In the genomic region with DNA sequence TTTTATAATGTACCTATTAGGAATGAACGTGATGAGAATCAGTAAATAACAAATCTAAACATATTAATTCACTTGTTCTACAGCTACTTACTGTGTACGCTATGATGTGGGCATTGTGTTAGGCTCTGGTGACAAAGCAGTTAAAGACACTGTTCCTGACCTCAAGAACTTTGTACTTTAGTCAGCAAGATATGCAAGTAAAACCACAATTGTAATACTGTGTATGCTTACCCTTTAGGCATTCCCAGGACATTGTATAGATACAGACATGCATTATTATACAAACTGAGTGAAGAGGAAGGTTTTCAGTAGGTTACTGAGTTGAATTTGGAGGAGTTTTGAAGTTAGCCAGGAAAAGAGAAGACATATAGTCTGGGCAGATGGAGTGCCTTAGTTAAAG, we compare ENCODE assay signal across 27 cellular contexts.
"Had no signal": no experiment of that assay in that cellular context is flagged by ENCODE, and none has a peak within 500 bp of the region (broad histone marks: within the 10 kb centered on the region; RNA-seq: fewer than 3 reads in every experiment).

No MANE protein-coding gene starts in this region.

- ATAC-seq: activated CD4-positive, alpha-beta T cell treated with anti-CD3 and anti-CD28 coated beads for 36 hours; activated CD8-positive, alpha-beta memory T cell treated with anti-CD3 and anti-CD28 coated beads, Interleukin-2, amount 10 ng/mL, durations not matched to agents 7 days and 5 days; activated CD8-positive, alpha-beta T cell treated with anti-CD3 and anti-CD28 coated beads, Interleukin-2, amount 10 ng/mL, durations not matched to agents 7 days and 5 days; activated T-cell treated with anti-CD3 and anti-CD28 coated beads, Interleukin-2, amount 50 U/mL, for 72 hours; esophagus mucosa had no signal

- H3K27ac Mint-ChIP-seq: activated CD4-positive, alpha-beta memory T cell treated with anti-CD3 and anti-CD28 coated beads for 36 hours; activated CD4-positive, alpha-beta T cell treated with anti-CD3 and anti-CD28 coated beads for 36 hours; activated CD4-positive, alpha-beta T cell treated with anti-CD3 and anti-CD28 coated beads, Interleukin-2, amount 10 ng/mL, durations not matched to agents 24 days and 14 days; activated CD8-positive, alpha-beta memory T cell treated with anti-CD3 and anti-CD28 coated beads, Interleukin-2, amount 10 ng/mL, durations not matched to agents 7 days and 5 days; activated CD8-positive, alpha-beta T cell treated with anti-CD3 and anti-CD28 coated beads, Interleukin-2, amount 10 ng/mL, durations not matched to agents 7 days and 5 days; activated naive CD8-positive, alpha-beta T cell; activated T-cell treated with anti-CD3 and anti-CD28 coated beads, Interleukin-2, amount 50 U/mL, for 72 hours; dendritic cell treated with granulocyte-macrophage colony-stimulating factor and Interleukin-4, amounts not matched to agents 40 ng/mL and 50 ng/mL, for 4 days; endodermal cell had no signal

- DNase-seq: activated CD4-positive, alpha-beta memory T cell treated with anti-CD3 and anti-CD28 coated beads for 36 hours; activated CD4-positive, alpha-beta T cell treated with anti-CD3 and anti-CD28 coated beads for 36 hours; activated CD4-positive, alpha-beta T cell treated with anti-CD3 and anti-CD28 coated beads, Interleukin-2, amount 10 ng/mL, durations not matched to agents 24 days and 14 days; activated CD4-positive, CD25-positive, alpha-beta regulatory T cell; activated CD4-positive, CD25-positive, alpha-beta regulatory T cell treated with anti-CD3 and anti-CD28 coated beads, Interleukin-2, amount 50 U/mL, for 72 hours; activated CD8-positive, alpha-beta memory T cell treated with anti-CD3 and anti-CD28 coated beads, Interleukin-2, amount 10 ng/mL, durations not matched to agents 7 days and 5 days; activated CD8-positive, alpha-beta memory T cell treated with anti-CD3 and anti-CD28 coated beads, Interleukin-2, amount 50 U/mL, for 4 hours; activated CD8-positive, alpha-beta T cell treated with anti-CD3 and anti-CD28 coated beads, Interleukin-2, amount 10 ng/mL, durations not matched to agents 7 days and 5 days; activated gamma-delta T cell treated with Interleukin-2 at 50 U/mL for 16 hours; activated naive CD4-positive, alpha-beta T cell treated with anti-CD3 and anti-CD28 coated beads, Interleukin-2, amount 50 U/mL, for 16 hours; activated naive CD4-positive, alpha-beta T cell treated with Interleukin-2 at 50 U/mL for 16 hours; activated T-cell treated with anti-CD3 and anti-CD28 coated beads, Interleukin-2, amount 50 U/mL, for 1 hour; activated T-cell treated with anti-CD3 and anti-CD28 coated beads, Interleukin-2, amount 50 U/mL, for 72 hours; amniotic stem cell; anterior cingulate cortex; brain microvascular endothelial cell; dorsolateral prefrontal cortex; effector memory CD4-positive, alpha-beta T cell; endodermal cell; foreskin fibroblast; head of caudate nucleus; T-helper 2 cell had no signal

- H3K27me3 Mint-ChIP-seq: activated CD4-positive, alpha-beta memory T cell treated with anti-CD3 and anti-CD28 coated beads for 36 hours; activated CD4-positive, alpha-beta T cell treated with anti-CD3 and anti-CD28 coated beads for 36 hours; activated CD4-positive, alpha-beta T cell treated with anti-CD3 and anti-CD28 coated beads, Interleukin-2, amount 10 ng/mL, durations not matched to agents 24 days and 14 days; activated CD8-positive, alpha-beta memory T cell treated with anti-CD3 and anti-CD28 coated beads, Interleukin-2, amount 10 ng/mL, durations not matched to agents 7 days and 5 days; activated naive CD8-positive, alpha-beta T cell; central memory CD8-positive, alpha-beta T cell; dendritic cell treated with granulocyte-macrophage colony-stimulating factor and Interleukin-4, amounts not matched to agents 40 ng/mL and 50 ng/mL, for 4 days had no signal

- H3K27me3 ChIP-seq: brain microvascular endothelial cell, dorsolateral prefrontal cortex had no signal

- H3K9me3 Mint-ChIP-seq: activated CD4-positive, alpha-beta memory T cell treated with anti-CD3 and anti-CD28 coated beads for 36 hours; endodermal cell had no signal

- H3K4me3 Mint-ChIP-seq: activated CD4-positive, alpha-beta memory T cell treated with anti-CD3 and anti-CD28 coated beads for 36 hours; activated CD4-positive, alpha-beta T cell treated with anti-CD3 and anti-CD28 coated beads for 36 hours; activated CD4-positive, alpha-beta T cell treated with anti-CD3 and anti-CD28 coated beads, Interleukin-2, amount 10 ng/mL, durations not matched to agents 24 days and 14 days; activated CD8-positive, alpha-beta memory T cell treated with anti-CD3 and anti-CD28 coated beads, Interleukin-2, amount 10 ng/mL, durations not matched to agents 7 days and 5 days; activated CD8-positive, alpha-beta T cell treated with anti-CD3 and anti-CD28 coated beads, Interleukin-2, amount 10 ng/mL, durations not matched to agents 7 days and 5 days; activated naive CD8-positive, alpha-beta T cell; activated T-cell treated with anti-CD3 and anti-CD28 coated beads, Interleukin-2, amount 50 U/mL, for 72 hours; central memory CD8-positive, alpha-beta T cell; dendritic cell treated with granulocyte-macrophage colony-stimulating factor and Interleukin-4, amounts not matched to agents 40 ng/mL and 50 ng/mL, for 4 days; endodermal cell had no signal

- H3K27ac ChIP-seq: brain microvascular endothelial cell, coronary artery, dorsolateral prefrontal cortex had no signal

- H3K4me3 ChIP-seq: coronary artery, dorsolateral prefrontal cortex had no signal

- H3K36me3 ChIP-seq: brain microvascular endothelial cell had no signal

- H3K36me3 Mint-ChIP-seq: activated CD4-positive, alpha-beta memory T cell treated with anti-CD3 and anti-CD28 coated beads for 36 hours; activated CD8-positive, alpha-beta memory T cell treated with anti-CD3 and anti-CD28 coated beads, Interleukin-2, amount 10 ng/mL, durations not matched to agents 7 days and 5 days; activated naive CD8-positive, alpha-beta T cell had no signal

- H3K4me1 Mint-ChIP-seq: activated CD4-positive, alpha-beta T cell treated with anti-CD3 and anti-CD28 coated beads for 36 hours; activated CD4-positive, alpha-beta T cell treated with anti-CD3 and anti-CD28 coated beads, Interleukin-2, amount 10 ng/mL, durations not matched to agents 24 days and 14 days; activated CD8-positive, alpha-beta memory T cell treated with anti-CD3 and anti-CD28 coated beads, Interleukin-2, amount 10 ng/mL, durations not matched to agents 7 days and 5 days; central memory CD8-positive, alpha-beta T cell had no signal
